ENCODE assay signal across 1 cellular context in the genomic region with DNA sequence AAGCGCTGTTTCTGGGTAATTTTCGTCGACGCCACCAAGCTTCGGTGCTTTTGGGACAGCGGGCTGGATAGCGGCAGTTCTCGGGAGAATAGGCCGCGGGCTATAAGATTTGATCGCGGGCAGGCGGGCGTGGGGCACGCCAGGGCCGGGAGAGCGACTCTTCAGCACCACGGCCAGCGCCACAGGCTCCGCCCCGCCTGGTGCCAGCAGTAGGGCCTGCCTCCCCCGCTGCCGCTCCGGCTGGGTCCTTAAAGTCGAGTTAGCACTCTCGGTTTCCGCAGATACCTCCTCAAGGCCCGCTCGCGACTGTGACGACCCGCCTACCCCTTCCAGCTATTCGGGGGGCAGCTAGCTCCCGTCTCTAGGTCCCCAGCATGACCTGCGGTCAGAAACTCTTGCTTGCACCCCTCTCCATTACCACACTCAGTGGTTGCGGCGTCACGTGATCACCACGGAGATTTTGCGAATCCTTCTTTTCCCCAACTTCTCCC.
TF ChIP-seq lines count a peak whose summit lies in the region.

No MANE protein-coding gene starts in this region.

TF ChIP-seq in WTC11, 78 proteins besides CTCF, POLR2A, EP300 and RAD21 (continued from another document):
- TF ChIP-seq NR2C2 (CRISPR knock-in tag; IDR thresholded peaks at IDR 0.05) (0 out of 2 replicates have a peak, but pooled peaks have one; percentile 41), ELF4 (CRISPR knock-in tag; IDR thresholded peaks at IDR 0.05; ENCODE audit: low read depth) (peak; percentile 81), FOXP1 (CRISPR knock-in tag; IDR thresholded peaks at IDR 0.05; ENCODE audit: borderline replicate concordance) (peak; percentile 87), GRHL2 (CRISPR knock-in tag; IDR thresholded peaks at IDR 0.05; ENCODE audit: insufficient replicate concordance, severe bottlenecking) (no peak), RELA (CRISPR knock-in tag; IDR thresholded peaks at IDR 0.05; ENCODE audit: borderline replicate concordance) (peak; percentile 88; the same call in 1 of the 2 replicates), GTF2I (CRISPR knock-in tag; conservative IDR thresholded peaks at IDR 0.05) (no peak), TP53 (CRISPR knock-in tag; IDR thresholded peaks at IDR 0.05) (peak; percentile 55; the same call in 1 of the 2 replicates), ZNF138 (CRISPR knock-in tag; conservative IDR thresholded peaks at IDR 0.05) (no peak), EMX1 (CRISPR knock-in tag; IDR thresholded peaks at IDR 0.05) (no peak), SOX15 (CRISPR knock-in tag; IDR thresholded peaks at IDR 0.05) (no peak), IRF2 (CRISPR knock-in tag; IDR thresholded peaks at IDR 0.05; ENCODE audit: borderline replicate concordance, low read depth) (no peak), ESRRA (CRISPR knock-in tag; IDR thresholded peaks at IDR 0.05; ENCODE audit: borderline replicate concordance) (peak; percentile 89; the same call in 1 of the 2 replicates), ZNF423 (CRISPR knock-in tag; IDR thresholded peaks at IDR 0.05) (no peak), MXD4 (CRISPR knock-in tag; IDR thresholded peaks at IDR 0.05; ENCODE audit: borderline replicate concordance) (no peak), ZNF219 (CRISPR knock-in tag; IDR thresholded peaks at IDR 0.05; ENCODE audit: borderline replicate concordance) (peak; percentile 88), ZNF317 (CRISPR knock-in tag; IDR thresholded peaks at IDR 0.05; ENCODE audit: borderline replicate concordance, low read depth) (no peak), NFATC4 (CRISPR knock-in tag; IDR thresholded peaks at IDR 0.05) (no peak), NR1H2 (CRISPR knock-in tag; IDR thresholded peaks at IDR 0.05) (0 out of 2 replicates have a peak, but pooled peaks have one; percentile 49), NFYB (CRISPR knock-in tag; conservative IDR thresholded peaks at IDR 0.05; ENCODE audit: low read depth) (peak; percentile 27; the same call in 1 of the 2 replicates), CBFB (CRISPR knock-in tag; IDR thresholded peaks at IDR 0.05; ENCODE audit: low read depth) (no peak), TCF7 (CRISPR knock-in tag; IDR thresholded peaks at IDR 0.05; ENCODE audit: low read depth) (peak; percentile 65; the same call in 1 of the 2 replicates)
- TF ChIP-seq, protein P1, sequence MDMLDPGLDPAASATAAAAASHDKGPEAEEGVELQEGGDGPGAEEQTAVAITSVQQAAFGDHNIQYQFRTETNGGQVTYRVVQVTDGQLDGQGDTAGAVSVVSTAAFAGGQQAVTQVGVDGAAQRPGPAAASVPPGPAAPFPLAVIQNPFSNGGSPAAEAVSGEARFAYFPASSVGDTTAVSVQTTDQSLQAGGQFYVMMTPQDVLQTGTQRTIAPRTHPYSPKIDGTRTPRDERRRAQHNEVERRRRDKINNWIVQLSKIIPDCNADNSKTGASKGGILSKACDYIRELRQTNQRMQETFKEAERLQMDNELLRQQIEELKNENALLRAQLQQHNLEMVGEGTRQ (CRISPR knock-in tag; IDR thresholded peaks at IDR 0.05) = peak; percentile 93
- TF ChIP-seq, protein P2, sequence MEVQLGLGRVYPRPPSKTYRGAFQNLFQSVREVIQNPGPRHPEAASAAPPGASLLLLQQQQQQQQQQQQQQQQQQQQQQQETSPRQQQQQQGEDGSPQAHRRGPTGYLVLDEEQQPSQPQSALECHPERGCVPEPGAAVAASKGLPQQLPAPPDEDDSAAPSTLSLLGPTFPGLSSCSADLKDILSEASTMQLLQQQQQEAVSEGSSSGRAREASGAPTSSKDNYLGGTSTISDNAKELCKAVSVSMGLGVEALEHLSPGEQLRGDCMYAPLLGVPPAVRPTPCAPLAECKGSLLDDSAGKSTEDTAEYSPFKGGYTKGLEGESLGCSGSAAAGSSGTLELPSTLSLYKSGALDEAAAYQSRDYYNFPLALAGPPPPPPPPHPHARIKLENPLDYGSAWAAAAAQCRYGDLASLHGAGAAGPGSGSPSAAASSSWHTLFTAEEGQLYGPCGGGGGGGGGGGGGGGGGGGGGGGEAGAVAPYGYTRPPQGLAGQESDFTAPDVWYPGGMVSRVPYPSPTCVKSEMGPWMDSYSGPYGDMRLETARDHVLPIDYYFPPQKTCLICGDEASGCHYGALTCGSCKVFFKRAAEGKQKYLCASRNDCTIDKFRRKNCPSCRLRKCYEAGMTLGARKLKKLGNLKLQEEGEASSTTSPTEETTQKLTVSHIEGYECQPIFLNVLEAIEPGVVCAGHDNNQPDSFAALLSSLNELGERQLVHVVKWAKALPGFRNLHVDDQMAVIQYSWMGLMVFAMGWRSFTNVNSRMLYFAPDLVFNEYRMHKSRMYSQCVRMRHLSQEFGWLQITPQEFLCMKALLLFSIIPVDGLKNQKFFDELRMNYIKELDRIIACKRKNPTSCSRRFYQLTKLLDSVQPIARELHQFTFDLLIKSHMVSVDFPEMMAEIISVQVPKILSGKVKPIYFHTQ (CRISPR knock-in tag; IDR thresholded peaks at IDR 0.05) = no peak
- TF ChIP-seq, protein P3, sequence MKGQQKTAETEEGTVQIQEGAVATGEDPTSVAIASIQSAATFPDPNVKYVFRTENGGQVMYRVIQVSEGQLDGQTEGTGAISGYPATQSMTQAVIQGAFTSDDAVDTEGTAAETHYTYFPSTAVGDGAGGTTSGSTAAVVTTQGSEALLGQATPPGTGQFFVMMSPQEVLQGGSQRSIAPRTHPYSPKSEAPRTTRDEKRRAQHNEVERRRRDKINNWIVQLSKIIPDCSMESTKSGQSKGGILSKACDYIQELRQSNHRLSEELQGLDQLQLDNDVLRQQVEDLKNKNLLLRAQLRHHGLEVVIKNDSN (CRISPR knock-in tag; IDR thresholded peaks at IDR 0.05) = peak; percentile 93
- TF ChIP-seq, protein P4, sequence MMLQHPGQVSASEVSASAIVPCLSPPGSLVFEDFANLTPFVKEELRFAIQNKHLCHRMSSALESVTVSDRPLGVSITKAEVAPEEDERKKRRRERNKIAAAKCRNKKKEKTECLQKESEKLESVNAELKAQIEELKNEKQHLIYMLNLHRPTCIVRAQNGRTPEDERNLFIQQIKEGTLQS (CRISPR knock-in tag; conservative IDR thresholded peaks at IDR 0.05) = no peak
- TF ChIP-seq, protein P5, sequence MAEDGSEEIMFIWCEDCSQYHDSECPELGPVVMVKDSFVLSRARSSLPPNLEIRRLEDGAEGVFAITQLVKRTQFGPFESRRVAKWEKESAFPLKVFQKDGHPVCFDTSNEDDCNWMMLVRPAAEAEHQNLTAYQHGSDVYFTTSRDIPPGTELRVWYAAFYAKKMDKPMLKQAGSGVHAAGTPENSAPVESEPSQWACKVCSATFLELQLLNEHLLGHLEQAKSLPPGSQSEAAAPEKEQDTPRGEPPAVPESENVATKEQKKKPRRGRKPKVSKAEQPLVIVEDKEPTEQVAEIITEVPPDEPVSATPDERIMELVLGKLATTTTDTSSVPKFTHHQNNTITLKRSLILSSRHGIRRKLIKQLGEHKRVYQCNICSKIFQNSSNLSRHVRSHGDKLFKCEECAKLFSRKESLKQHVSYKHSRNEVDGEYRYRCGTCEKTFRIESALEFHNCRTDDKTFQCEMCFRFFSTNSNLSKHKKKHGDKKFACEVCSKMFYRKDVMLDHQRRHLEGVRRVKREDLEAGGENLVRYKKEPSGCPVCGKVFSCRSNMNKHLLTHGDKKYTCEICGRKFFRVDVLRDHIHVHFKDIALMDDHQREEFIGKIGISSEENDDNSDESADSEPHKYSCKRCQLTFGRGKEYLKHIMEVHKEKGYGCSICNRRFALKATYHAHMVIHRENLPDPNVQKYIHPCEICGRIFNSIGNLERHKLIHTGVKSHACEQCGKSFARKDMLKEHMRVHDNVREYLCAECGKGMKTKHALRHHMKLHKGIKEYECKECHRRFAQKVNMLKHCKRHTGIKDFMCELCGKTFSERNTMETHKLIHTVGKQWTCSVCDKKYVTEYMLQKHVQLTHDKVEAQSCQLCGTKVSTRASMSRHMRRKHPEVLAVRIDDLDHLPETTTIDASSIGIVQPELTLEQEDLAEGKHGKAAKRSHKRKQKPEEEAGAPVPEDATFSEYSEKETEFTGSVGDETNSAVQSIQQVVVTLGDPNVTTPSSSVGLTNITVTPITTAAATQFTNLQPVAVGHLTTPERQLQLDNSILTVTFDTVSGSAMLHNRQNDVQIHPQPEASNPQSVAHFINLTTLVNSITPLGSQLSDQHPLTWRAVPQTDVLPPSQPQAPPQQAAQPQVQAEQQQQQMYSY (CRISPR knock-in tag; IDR thresholded peaks at IDR 0.05) = peak; percentile 34; the same call in 1 of the 2 replicates
TF ChIP-seq in WTC11: peak in this region for 39.
